ENCODE assay signal across 26 cellular contexts in the genomic region with DNA sequence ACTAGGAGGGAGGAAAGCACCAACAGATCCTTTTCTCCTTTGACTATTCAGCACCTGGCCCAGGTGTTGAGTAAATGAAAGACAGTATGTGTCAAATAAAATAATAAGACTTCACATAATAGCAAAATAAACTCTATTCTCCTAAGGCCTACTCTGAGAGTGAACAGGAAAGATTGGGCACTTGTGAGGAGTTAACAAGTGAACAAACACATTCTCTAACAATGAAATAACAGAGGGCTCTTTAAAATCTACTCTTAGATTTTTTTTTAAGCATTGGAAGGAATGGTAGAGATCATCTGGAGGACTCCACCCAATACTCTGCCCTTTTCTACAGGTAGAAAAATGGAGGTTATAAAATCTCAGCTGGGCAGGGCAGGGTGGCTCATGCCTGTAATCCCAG. TPM values are rescaled to one million over a fixed set of nuclear protein-coding genes. Genes with fewer than 3 reads are reported as not detected.
DNase-seq lines count a peak whose midpoint lies in the region; ATAC-seq, FAIRE-seq and TF ChIP-seq lines count a peak whose summit lies in the region.
"Had no signal": no experiment of that assay in that cellular context is flagged by ENCODE, and none has a peak within 500 bp of the region (broad histone marks: within the 10 kb centered on the region; RNA-seq: fewer than 3 reads in every experiment).

No MANE protein-coding gene starts in this region.

- H2BK120ac ChIP-seq in H1 (replicated peaks; ENCODE audit: low read depth, low read length): no peak overlapping the region
- H2BK120ac ChIP-seq in mesendoderm (ENCODE audit: low read depth, low read length): no peak overlapping the region

- no peak for TF ChIP-seq EP300 in H1 (IDR thresholded peaks at IDR 0.05; ENCODE audit: borderline replicate concordance in 1 of 2, low read depth in 2 of 2, low read length in 2 of 2)

- H3K4me3 ChIP-seq in H1 (ENCODE audit: extremely low read depth in 1 of 4, insufficient read depth in 2 of 4, low read depth in 3 of 4, low read length in 4 of 4) (no peak overlapping the region), mesendoderm (ENCODE audit: low read length) (no peak overlapping the region), upper lobe of right lung (no peak overlapping the region), esophagus squamous epithelium (no peak overlapping the region)
- H3K4me3 ChIP-seq: SK-N-MC had no signal

- no peak for FAIRE-seq in H1 (lab: Jason Lieb, UNC)
- FAIRE-seq: GM18507, RCC 7860 had no signal

- H4K91ac ChIP-seq in H1 (replicated peaks; ENCODE audit: insufficient read length, low read length): no peak overlapping the region

- H3K36me3 ChIP-seq in H1 (ENCODE audit: control insufficient read depth in 2 of 4, insufficient read depth in 4 of 4, low read length in 3 of 4): no peaks in the 10 kb centered on the region
- H3K36me3 ChIP-seq in mesendoderm (ENCODE audit: control insufficient read depth, insufficient read depth, low read length): no peaks in the 10 kb centered on the region
- no peaks in the 10 kb centered on the region for H3K36me3 ChIP-seq in upper lobe of right lung
- no peaks in the 10 kb centered on the region for H3K36me3 ChIP-seq in esophagus squamous epithelium
- H3K36me3 ChIP-seq: BE2C had no signal

- H3K27ac ChIP-seq in H1 (ENCODE audit: low read depth, low read length): no peak overlapping the region
- no peak overlapping the region for H3K27ac ChIP-seq in mesendoderm (ENCODE audit: low read depth, low read length)
- H3K27ac ChIP-seq in upper lobe of right lung: no peak overlapping the region
- H3K27ac ChIP-seq in esophagus squamous epithelium: no peak overlapping the region
- H3K27ac ChIP-seq: 22Rv1, HL-60, SK-N-MC had no signal

- H4K5ac ChIP-seq in H1 (ENCODE audit: insufficient read length, low read depth, low read length) (no peak overlapping the region), mesendoderm (ENCODE audit: low read length) (no peak overlapping the region)

- H3K18ac ChIP-seq in H1 (ENCODE audit: extremely low read depth, low read length): no peak overlapping the region
- no peak overlapping the region for H3K18ac ChIP-seq in mesendoderm (ENCODE audit: low read length)

- TF ChIP-seq RAD21 in H1 (IDR thresholded peaks at IDR 0.05 in 1 of 2, conservative IDR thresholded peaks at IDR 0.05 in 1 of 2; ENCODE audit: low read depth in 2 of 2, low read length in 2 of 2): no peak

- no peaks in the 10 kb centered on the region for H3K23me2 ChIP-seq in H1 (ENCODE audit: low read depth, low read length)

- H3K4me2 ChIP-seq in H1 (ENCODE audit: insufficient read depth in 1 of 2, low read depth in 2 of 2, low read length in 2 of 2): no peak overlapping the region
- no peak overlapping the region for H3K4me2 ChIP-seq in mesendoderm (ENCODE audit: low read length)

- peak; percentile 53 for ATAC-seq in upper lobe of right lung
- ATAC-seq: HCT116 had no signal

- no peak overlapping the region for H3K56ac ChIP-seq in H1 (replicated peaks; ENCODE audit: insufficient read length, low read depth, low read length)
- H3K56ac ChIP-seq in mesendoderm (ENCODE audit: low read length): no peak overlapping the region

- no peak overlapping the region for H2AFZ ChIP-seq in H1 (ENCODE audit: low read length)

- H3K79me1 ChIP-seq in H1 (ENCODE audit: low read depth, low read length) (no peaks in the 10 kb centered on the region), mesendoderm (ENCODE audit: low read length) (no peaks in the 10 kb centered on the region)

- intact Hi-C loops in upper lobe of right lung (cut with DNase I) (no loop called here), esophagus squamous epithelium (cut with DNase I) (no loop called here)

- H2BK20ac ChIP-seq in H1 (ENCODE audit: low read length): no peak overlapping the region

- H2BK15ac ChIP-seq in H1 (ENCODE audit: low read length) (no peak overlapping the region), mesendoderm (replicated peaks; ENCODE audit: low read depth) (peak overlapping the region; percentile 23)

- POLR2A ChIA-PET in H1 (lab: Charles Lee; ENCODE audit: partially characterized antibody): interaction anchor here (1.6 kb wide), 1 partner anchor 38 kb away, joined by 5 read pairs; no protein-coding TSS in a partner anchor

- peak overlapping the region; percentile 11; the same call in 1 of the 2 replicates for H2BK12ac ChIP-seq in H1 (ENCODE audit: low read depth, low read length)

- H3K4ac ChIP-seq in H1 (replicated peaks; ENCODE audit: insufficient read length, low read depth, low read length) (peak overlapping the region; percentile 95), mesendoderm (ENCODE audit: low read depth, low read length) (no peak overlapping the region)

- H3K79me2 ChIP-seq in H1 (ENCODE audit: control insufficient read depth in 1 of 2, insufficient read depth in 2 of 2, low read length in 2 of 2) (no peaks in the 10 kb centered on the region), mesendoderm (ENCODE audit: control insufficient read depth, insufficient read depth, low read length) (no peaks in the 10 kb centered on the region)

- H4K20me1 ChIP-seq in H1 (replicated peaks in 1 of 2; ENCODE audit: control insufficient read depth in 1 of 2, insufficient read depth in 2 of 2, low read length in 2 of 2): no peaks in the 10 kb centered on the region

- H4K8ac ChIP-seq in H1 (ENCODE audit: extremely low read depth, insufficient read depth, low read length) (no peak overlapping the region), mesendoderm (ENCODE audit: low read depth, low read length) (no peak overlapping the region)

- CTCF ChIA-PET in H1 (lab: Charles Lee; ENCODE audit: partially characterized antibody): no interaction called here

- TF ChIP-seq CTCF in H1 (IDR thresholded peaks at IDR 0.05; ENCODE audit: control extremely low read depth in 1 of 3, insufficient read depth in 1 of 3, low read depth in 1 of 3, low read length in 3 of 3) (no peak), upper lobe of right lung (IDR thresholded peaks at IDR 0.05) (no peak), esophagus squamous epithelium (IDR thresholded peaks at IDR 0.05) (no peak)

- H2BK5ac ChIP-seq in H1 (ENCODE audit: low read depth, low read length) (no peak overlapping the region; the same call in 1 of the 2 replicates), mesendoderm (ENCODE audit: low read length) (no peak overlapping the region)

- H3K9ac ChIP-seq in H1 (replicated peaks in 1 of 4; ENCODE audit: extremely low read depth in 1 of 4, low read depth in 3 of 4, low read length in 3 of 4) (no peak overlapping the region), mesendoderm (ENCODE audit: low read length) (no peak overlapping the region)

- DNase-seq in NCI-H1436 (lab: John Stamatoyannopoulos, UW): peak; percentile 2
- no peak for DNase-seq in NCI-H1436 treated with DMSO at 0.1 percent for 48 hours (lab: John Stamatoyannopoulos, UW)
- DNase-seq in H1 (ENCODE audit: low read depth in 1 of 2, low spot score in 2 of 2): no peak
- DNase-seq in mesendoderm: no peak
- DNase-seq in upper lobe of right lung: no peak
- DNase-seq in NCI-H2107 treated with DMSO at 0.1 percent for 48 hours (lab: John Stamatoyannopoulos, UW; ENCODE audit: unreplicated experiment): no peak
- no peak for DNase-seq in NCI-H526 (lab: John Stamatoyannopoulos, UW)
- DNase-seq in esophagus squamous epithelium (lab: John Stamatoyannopoulos, UW): no peak
- DNase-seq: BE2C, DMS153, GOT3, NCI-H1048, NCI-H1417, NCI-H187, NCI-H2081 treated with DMSO at 0.1 percent for 48 hours, NCI-H2171 treated with DMSO at 0.1 percent for 48 hours, NCI-H345, NCI-H510A treated with DMSO at 0.1 percent for 48 hours, NCI-H774, SIG-M5 had no signal

- H3K4me1 ChIP-seq in H1 (replicated peaks in 1 of 4; ENCODE audit: control insufficient read depth in 3 of 4, insufficient read depth in 4 of 4, low read length in 3 of 4) (peaks cover 15 to 22% (median 19%) of the 10 kb centered on the region in 4 experiments), mesendoderm (ENCODE audit: control insufficient read depth, low read depth, low read length) (peaks cover 16% of the 10 kb centered on the region), upper lobe of right lung (peaks cover 14% of the 10 kb centered on the region), esophagus squamous epithelium (no peaks in the 10 kb centered on the region)
- H3K4me1 ChIP-seq: BE2C had no signal

- H3K27me3 ChIP-seq in H1 (replicated peaks in 1 of 4; ENCODE audit: control insufficient read depth in 3 of 4, extremely low read depth in 1 of 4, insufficient read depth in 3 of 4, low read length in 3 of 4): no peaks in the 10 kb centered on the region
- H3K27me3 ChIP-seq in mesendoderm (ENCODE audit: insufficient read depth, low read length, poor library complexity): no peaks in the 10 kb centered on the region
- no peaks in the 10 kb centered on the region for H3K27me3 ChIP-seq in upper lobe of right lung
- H3K27me3 ChIP-seq in esophagus squamous epithelium: no peaks in the 10 kb centered on the region
- H3K27me3 ChIP-seq: BE2C had no signal

- TF ChIP-seq POLR2A in H1 (IDR thresholded peaks at IDR 0.05; ENCODE audit: control extremely low read depth in 1 of 2, low read depth in 2 of 2, low read length in 2 of 2) (no peak), esophagus squamous epithelium (IDR thresholded peaks at IDR 0.05) (no peak)

- no peak overlapping the region for H3K23ac ChIP-seq in H1 (ENCODE audit: insufficient read length)
- H3K23ac ChIP-seq in mesendoderm (ENCODE audit: low read length): no peak overlapping the region

- H2AK5ac ChIP-seq in H1 (ENCODE audit: low read depth, low read length): no peak overlapping the region
- H2AK5ac ChIP-seq in mesendoderm (ENCODE audit: low read length): no peak overlapping the region

- H3K14ac ChIP-seq in H1 (ENCODE audit: insufficient read length): no peak overlapping the region

- H3K9me3 ChIP-seq in H1 (ENCODE audit: insufficient read depth in 2 of 2, low read depth in 1 of 2, low read length in 1 of 2): no peaks in the 10 kb centered on the region
- no peaks in the 10 kb centered on the region for H3K9me3 ChIP-seq in upper lobe of right lung
- no peaks in the 10 kb centered on the region for H3K9me3 ChIP-seq in esophagus squamous epithelium
- H3K9me3 ChIP-seq: BE2C had no signal

TF ChIP-seq in H1, 55 proteins besides CTCF, POLR2A, EP300 and RAD21 (continues in another document):
- no peak for TF ChIP-seq KDM1A (IDR thresholded peaks at IDR 0.05; ENCODE audit: borderline replicate concordance, low read length)
- no peak for TF ChIP-seq ASH2L (IDR thresholded peaks at IDR 0.05; ENCODE audit: low read length)

RNA-seq across cellular contexts. Expression of a gene that starts 39.1 kb away (rescaled TPM):
- 44.3 and 45.5 TPM in 2 replicates for total RNA-seq in H1 (2021; fragmentation: NEBNext Ultra II Directional; extraction: Animal tissue kit (Norgen Biotek cat#: 25700))
- 10.4 and 11.4 TPM in 2 replicates for polyA plus RNA-seq in H1 (2011; rRNA removed)
- polyA plus RNA-seq in H1 (2011; cell fraction: cytosol; rRNA removed): 7.9 TPM
- 13.5 TPM for polyA plus RNA-seq in H1 (2011; cell fraction: nucleus; rRNA removed)
- 21.8 to 28.6 TPM (median 24.9 TPM) in 4 replicates for polyA plus RNA-seq in H1 (2012, experiment 1 of 2)
- 19.7 TPM for polyA plus RNA-seq in H1 (2012, experiment 2 of 2)
- 26.3 TPM for polyA plus RNA-seq in H1 (2013, experiment 1 of 2)
- polyA plus RNA-seq in H1 (2013, experiment 2 of 2): 27.4 TPM
- 46.6 and 57.1 TPM in 2 replicates for polyA minus RNA-seq in H1 (2011; rRNA and poly(A)+ RNA removed)
- polyA minus RNA-seq in H1 (2011; cell fraction: cytosol; rRNA and poly(A)+ RNA removed): 32.1 TPM
- polyA minus RNA-seq in H1 (2011; cell fraction: nucleus; rRNA and poly(A)+ RNA removed): 32.6 TPM
- 56.3 TPM for polyA plus RNA-seq in mesendoderm (2013, experiment 1 of 2)
- polyA plus RNA-seq in mesendoderm (2013, experiment 2 of 2): 58.8 TPM
- total RNA-seq in upper lobe of right lung: 4.8 TPM
- 10 to 100 TPM in 1 of 4 donors, 1 to 10 TPM in 3; 4.4 to 19.0 (median 6.9) TPM for total RNA-seq in esophagus squamous epithelium
